25 cellular contexts compared by ENCODE assay signal in genomic region chr2:69034845-69035244, GRCh38. TPM values are rescaled to one million over a fixed set of nuclear protein-coding genes. Genes with fewer than 3 reads are reported as not detected.
"Had no signal": no experiment of that assay in that cellular context is flagged by ENCODE, and none has a peak within 500 bp of the region (broad histone marks: within the 10 kb centered on the region; RNA-seq: fewer than 3 reads in every experiment).

No MANE protein-coding gene starts in this region.

- ATAC-seq: activated CD8-positive, alpha-beta T cell treated with anti-CD3 and anti-CD28 coated beads for 36 hours; activated T-cell treated with anti-CD3 and anti-CD28 coated beads, Interleukin-2, amount 50 U/mL, for 72 hours; Panc1; Right ventricle myocardium inferior had no signal

- H3K9me3 Mint-ChIP-seq: activated CD8-positive, alpha-beta T cell treated with anti-CD3 and anti-CD28 coated beads for 36 hours; activated naive CD8-positive, alpha-beta T cell treated with anti-CD3 and anti-CD28 coated beads, Interleukin-2, amount 10 ng/mL, durations not matched to agents 7 days and 5 days; activated T-cell treated with anti-CD3 and anti-CD28 coated beads, Interleukin-2, amount 50 U/mL, for 72 hours had no signal

- H3K36me3 Mint-ChIP-seq: activated naive CD8-positive, alpha-beta T cell treated with anti-CD3 and anti-CD28 coated beads, Interleukin-2, amount 10 ng/mL, durations not matched to agents 7 days and 5 days had no signal

- H3K4me2 ChIP-seq: SK-N-SH had no signal

- H3K27me3 ChIP-seq: adrenal gland, SJCRH30 had no signal

- H3K4me3 ChIP-seq: adrenal gland, SJCRH30 had no signal

- H3K4me1 Mint-ChIP-seq: activated naive CD8-positive, alpha-beta T cell treated with anti-CD3 and anti-CD28 coated beads, Interleukin-2, amount 10 ng/mL, durations not matched to agents 7 days and 5 days had no signal

- H3K9me3 ChIP-seq: adrenal gland, SJCRH30, SK-N-SH had no signal

- H3K9ac ChIP-seq: SK-N-SH had no signal

- H3K36me3 ChIP-seq: adrenal gland had no signal

- H3K4me3 Mint-ChIP-seq: activated CD8-positive, alpha-beta T cell treated with anti-CD3 and anti-CD28 coated beads for 36 hours; activated naive CD8-positive, alpha-beta T cell treated with anti-CD3 and anti-CD28 coated beads, Interleukin-2, amount 10 ng/mL, durations not matched to agents 7 days and 5 days; activated T-cell treated with anti-CD3 and anti-CD28 coated beads, Interleukin-2, amount 50 U/mL, for 72 hours had no signal

- DNase-seq: activated CD4-positive, CD25-positive, alpha-beta regulatory T cell; activated CD8-positive, alpha-beta memory T cell treated with anti-CD3 and anti-CD28 coated beads, Interleukin-2, amount 50 U/mL, for 4 hours; activated CD8-positive, alpha-beta T cell treated with anti-CD3 and anti-CD28 coated beads for 36 hours; activated naive CD4-positive, alpha-beta T cell treated with anti-CD3 and anti-CD28 coated beads, Interleukin-2, amount 50 U/mL, for 16 hours; activated naive CD8-positive, alpha-beta T cell treated with anti-CD3 and anti-CD28 coated beads, Interleukin-2, amount 10 ng/mL, durations not matched to agents 7 days and 5 days; activated T-cell treated with anti-CD3 and anti-CD28 coated beads, Interleukin-2, amount 50 U/mL, for 72 hours; adrenal gland; aorta; KG1; NCI-H1092; NCI-H1417; NCI-H1930; NCI-H2171; NCI-H2227 treated with DMSO at 0.1 percent for 48 hours; NCI-H526; NK-92 treated with Interleukin-12 subunit alpha and Interleukin-12 subunit beta, amount 100 ng/mL, for 24 hours; OCI-M1; RPMI8226; SJCRH30; SK-N-SH; T-helper 1 cell had no signal

- H3K27ac Mint-ChIP-seq: activated CD8-positive, alpha-beta T cell treated with anti-CD3 and anti-CD28 coated beads for 36 hours; activated naive CD8-positive, alpha-beta T cell treated with anti-CD3 and anti-CD28 coated beads, Interleukin-2, amount 10 ng/mL, durations not matched to agents 7 days and 5 days; activated T-cell treated with anti-CD3 and anti-CD28 coated beads, Interleukin-2, amount 50 U/mL, for 72 hours had no signal

- H3K27ac ChIP-seq: adrenal gland, SJCRH30, VCaP had no signal

RNA-seq across cellular contexts. Expression of gene ANTXR1, which starts 21.9 kb away (rescaled TPM):
- total RNA-seq: activated T-cell treated with anti-CD3 and anti-CD28 coated beads, Interleukin-2, amount 50 U/mL, for 72 hours; T-helper 2 cell treated with Interferon-gamma antibody and Interleukin-4, amounts not matched to agents 100 ng/mL and 5 ng/mL, for 36 hours had no signal
